ENCODE assay signal across 8 cellular contexts in genomic region chr12:100268835-100269564, GRCh38.
DNase-seq lines count a peak whose midpoint lies in the region; ATAC-seq lines count a peak whose summit lies in the region.

No MANE protein-coding gene starts in this region.

- no peaks in the 10 kb centered on the region for H3K36me3 ChIP-seq in duodenal mucosa (ENCODE audit: control insufficient read depth in 1 of 2, insufficient read depth in 2 of 2, low read length in 2 of 2)
- H3K36me3 ChIP-seq in neuron (ENCODE audit: insufficient read depth, low read length), result peaks cover 4% of the 10 kb centered on the region

- no peak overlapping the region for H2AFZ ChIP-seq in neuron (ENCODE audit: low read depth, low read length)

- DNase-seq in EH (ENCODE audit: low read depth), result peak; percentile 36
- DNase-seq in NAMALWA (ENCODE audit: low spot score), result peak; percentile 10
- no peak for DNase-seq in globus pallidus (ENCODE audit: low spot score)
- no peak for DNase-seq in stimulated activated CD8-positive, alpha-beta memory T cell treated with anti-CD3 and anti-CD28 coated beads, Interleukin-4, amount 100 ng/mL, for 48 hours
- DNase-seq in CD1c-positive myeloid dendritic cell (ENCODE audit: extremely low spot score), result no peak

- no peak overlapping the region for H3K27ac ChIP-seq in duodenal mucosa (ENCODE audit: low read depth, low read length)

- H3K4me3 ChIP-seq in duodenal mucosa (ENCODE audit: low read depth in 1 of 2, low read length in 2 of 2) (peak overlapping the region; percentile 83 to 95), neuron (ENCODE audit: low read length) (peak overlapping the region; percentile 69)

- no peaks in the 10 kb centered on the region for H3K9me3 ChIP-seq in duodenal mucosa (ENCODE audit: control insufficient read depth in 1 of 2, low read length in 2 of 2)
- no peaks in the 10 kb centered on the region for H3K9me3 ChIP-seq in neuron (ENCODE audit: low read length)

- H3K27me3 ChIP-seq in duodenal mucosa (ENCODE audit: control insufficient read depth in 1 of 2, insufficient read depth in 2 of 2, low read length in 2 of 2), result no peaks in the 10 kb centered on the region
- H3K27me3 ChIP-seq in neuron (ENCODE audit: insufficient read depth, low read length), result no peaks in the 10 kb centered on the region

- H3K4me1 ChIP-seq in duodenal mucosa (ENCODE audit: control insufficient read depth in 1 of 2, insufficient read depth in 2 of 2, low read length in 2 of 2) (peaks cover 25 to 38% of the 10 kb centered on the region in 2 donors), neuron (ENCODE audit: insufficient read depth, low read length) (peaks cover 19% of the 10 kb centered on the region)

- H3K9ac ChIP-seq in duodenal mucosa (ENCODE audit: low read depth in 1 of 2, low read length in 2 of 2), result peak overlapping the region; percentile 92 to 94

- no peak for ATAC-seq in GM21528 (IDR thresholded peaks at IDR 0.05; ENCODE audit: low FRiP score, unreplicated experiment)

Comparison
In these comparisons a context has a peak if more than half of its experiments do, and no peak if none do; other contexts are left out.
1. DNase-seq: peak in EH (single experiment) and NAMALWA (single experiment); none in globus pallidus (single experiment), stimulated activated CD8-positive, alpha-beta memory T cell treated with anti-CD3 and anti-CD28 coated beads, Interleukin-4, amount 100 ng/mL, for 48 hours (single experiment) and CD1c-positive myeloid dendritic cell (single experiment).